In genomic region chr5:41794478-41794877, GRCh38 we compare ENCODE assay signal across 8 cellular contexts.
DNase-seq lines count a peak whose midpoint lies in the region; ATAC-seq and TF ChIP-seq lines count a peak whose summit lies in the region.

No MANE protein-coding gene starts in this region.

- H3K27me3 ChIP-seq in A673 (replicated peaks; ENCODE audit: insufficient read depth, low read depth, low read length, poor library complexity) = no peaks in the 10 kb centered on the region
- H3K27me3 ChIP-seq in kidney epithelial cell (ENCODE audit: control insufficient read depth, insufficient read depth, low read length) = no peaks in the 10 kb centered on the region

- DNase-seq in A673 (ENCODE audit: low spot score) = peak; percentile 79
- DNase-seq in HS-27A (ENCODE audit: low read depth) = peak; percentile 92
- peak; percentile 96 for DNase-seq in astrocyte of the hippocampus (ENCODE audit: low read depth, low spot score)
- DNase-seq in kidney epithelial cell (ENCODE audit: low read depth) = peak; percentile 93
- DNase-seq in activated CD8-positive, alpha-beta T cell treated with anti-CD3 and anti-CD28 coated beads for 36 hours = no peak
- DNase-seq in GM20000 (ENCODE audit: low spot score) = no peak

- no peaks in the 10 kb centered on the region for H3K36me3 ChIP-seq in A673 (ENCODE audit: insufficient read depth, low read length, poor library complexity, severe bottlenecking)
- no peaks in the 10 kb centered on the region for H3K36me3 ChIP-seq in kidney epithelial cell (ENCODE audit: control insufficient read depth, insufficient read depth, low read length)

- H3K4me3 Mint-ChIP-seq in activated CD8-positive, alpha-beta T cell treated with anti-CD3 and anti-CD28 coated beads for 36 hours = no peak overlapping the region

- POLR2A ChIA-PET in A673 (lab: Charles Lee; ENCODE audit: low non-redundant PET) = interaction anchor here (1.0 kb wide), 1 partner anchor 110 kb away, joined by 3 read pairs; the partner anchor contains the start of gene RIMOC1
- POLR2A ChIA-PET in activated CD8-positive, alpha-beta T cell treated with anti-CD3 and anti-CD28 coated beads for 36 hours (lab: Charles Lee) = interaction anchor here (0.6 kb wide), 1 partner anchor 201 kb away, joined by 3 read pairs; no protein-coding TSS in a partner anchor

- H3K27ac Mint-ChIP-seq in activated CD8-positive, alpha-beta T cell treated with anti-CD3 and anti-CD28 coated beads for 36 hours = no peak overlapping the region

- ATAC-seq in GM21381 (IDR thresholded peaks at IDR 0.05; ENCODE audit: unreplicated experiment) (no peak), HG02571 (IDR thresholded peaks at IDR 0.05; ENCODE audit: unreplicated experiment) (no peak)
- no peak for ATAC-seq in activated CD8-positive, alpha-beta T cell treated with anti-CD3 and anti-CD28 coated beads for 36 hours

- no peaks in the 10 kb centered on the region for H3K9me3 Mint-ChIP-seq in activated CD8-positive, alpha-beta T cell treated with anti-CD3 and anti-CD28 coated beads for 36 hours

- CTCF ChIA-PET in A673 (lab: Charles Lee) = no interaction called here
- CTCF ChIA-PET in activated CD8-positive, alpha-beta T cell treated with anti-CD3 and anti-CD28 coated beads for 36 hours (lab: Charles Lee) = interaction anchor here (2.1 kb wide), 1 partner anchor 9 kb away, joined by 6 read pairs; no protein-coding TSS in a partner anchor

- BruUV-seq in A673 (replicated peaks; lab: Mats Ljungman, UMichigan) = no TSS peak

- H3K4me3 ChIP-seq in A673 (ENCODE audit: low read depth, low read length, poor library complexity, severe bottlenecking) = no peak overlapping the region
- no peak overlapping the region for H3K4me3 ChIP-seq in kidney epithelial cell (ENCODE audit: low read depth, low read length)

- H3K4me1 Mint-ChIP-seq in activated CD8-positive, alpha-beta T cell treated with anti-CD3 and anti-CD28 coated beads for 36 hours (ENCODE audit: low read depth) = peaks cover 6% of the 10 kb centered on the region

- H3K36me3 Mint-ChIP-seq in activated CD8-positive, alpha-beta T cell treated with anti-CD3 and anti-CD28 coated beads for 36 hours (ENCODE audit: low read depth) = peaks cover 34% of the 10 kb centered on the region

- peaks cover 48% of the 10 kb centered on the region for H3K4me1 ChIP-seq in A673 (ENCODE audit: insufficient read depth, low read length, poor library complexity, severe bottlenecking)

- intact Hi-C loops in A673 (cut with micrococcal nuclease; ENCODE audit: unreplicated experiment) = no loop called here
- intact Hi-C loops in activated CD8-positive, alpha-beta T cell treated with anti-CD3 and anti-CD28 coated beads for 36 hours (cut with micrococcal nuclease) = no loop called here

- no peaks in the 10 kb centered on the region for H3K9me3 ChIP-seq in A673 (ENCODE audit: low read depth, low read length, poor library complexity, severe bottlenecking)

- peak overlapping the region; percentile 74 for H3K27ac ChIP-seq in A673 (ENCODE audit: low read depth, low read length, poor library complexity, severe bottlenecking)

- no peaks in the 10 kb centered on the region for H3K27me3 Mint-ChIP-seq in activated CD8-positive, alpha-beta T cell treated with anti-CD3 and anti-CD28 coated beads for 36 hours

- no peak for TF ChIP-seq CTCF in A673 (conservative IDR thresholded peaks at IDR 0.05; ENCODE audit: low read depth, low read length)
- TF ChIP-seq CTCF in kidney epithelial cell (IDR thresholded peaks at IDR 0.05; ENCODE audit: insufficient read depth, low read length, poor library complexity, severe bottlenecking) = no peak
- no peak for TF ChIP-seq CTCF in activated CD8-positive, alpha-beta T cell treated with anti-CD3 and anti-CD28 coated beads for 36 hours (IDR thresholded peaks at IDR 0.05)
- no peak for TF ChIP-seq CTCF in GM20000 (IDR thresholded peaks at IDR 0.05; ENCODE audit: extremely low read depth, missing control alignments)

Comparison
In these comparisons a context has a peak if more than half of its experiments do, and no peak if none do; other contexts are left out.
1. DNase-seq: peak in A673 (single experiment), HS-27A (single experiment), astrocyte of the hippocampus (single experiment) and kidney epithelial cell (single experiment); none in activated CD8-positive, alpha-beta T cell treated with anti-CD3 and anti-CD28 coated beads for 36 hours (single experiment) and GM20000 (single experiment).